ENCODE assay signal across 8 cellular contexts in genomic region chr11:60915250-60915914, GRCh38. TPM values are rescaled to one million over a fixed set of nuclear protein-coding genes. Genes with fewer than 3 reads are reported as not detected.
DNase-seq lines count a peak whose midpoint lies in the region; ATAC-seq, FAIRE-seq and TF ChIP-seq lines count a peak whose summit lies in the region.

No MANE protein-coding gene starts in this region.

- H3K9me3 ChIP-seq in NT2/D1 (ENCODE audit: insufficient read depth, low read length): no peaks in the 10 kb centered on the region

- POLR2A ChIA-PET in naive thymus-derived CD8-positive, alpha-beta T cell (lab: Charles Lee): interaction anchor here (0.7 to 4.5 kb wide), 19 partner anchors 8 to 447 kb away, joined by 3 to 48 read pairs (median 4); partner anchors contain the start of genes CD6, PRPF19, SLC15A3 and TMEM132A

- peaks cover 0 to 28% (median 9%) of the 10 kb centered on the region in 3 donors for H3K36me3 Mint-ChIP-seq in naive thymus-derived CD8-positive, alpha-beta T cell
- peaks cover 31% of the 10 kb centered on the region for H3K36me3 Mint-ChIP-seq in stimulated activated naive CD8-positive, alpha-beta T cell treated with anti-CD3 and anti-CD28 coated beads, Interleukin-15, Interleukin-2, amounts not matched to agents 100 ng/mL and 50 ng/mL, for 24 hours (ENCODE audit: low read depth)

- 0 out of 2 replicates have a peak, but pooled peaks have one; percentile 30 for TF ChIP-seq POLR2A in GM12892 (IDR thresholded peaks at IDR 0.05; ENCODE audit: low read depth, low read length)

- H3K36me3 ChIP-seq in NT2/D1 (ENCODE audit: insufficient read depth, insufficient read length, low read length): peaks cover 31% of the 10 kb centered on the region

- peaks cover 17% of the 10 kb centered on the region for H3K4me1 ChIP-seq in NT2/D1 (ENCODE audit: insufficient read depth, insufficient read length)

- H3K27me3 Mint-ChIP-seq in naive thymus-derived CD8-positive, alpha-beta T cell: peaks cover 0 to 1% (median 0%) of the 10 kb centered on the region in 5 donors
- H3K27me3 Mint-ChIP-seq in stimulated activated naive CD8-positive, alpha-beta T cell treated with anti-CD3 and anti-CD28 coated beads, Interleukin-15, Interleukin-2, amounts not matched to agents 100 ng/mL and 50 ng/mL, for 24 hours: no peaks in the 10 kb centered on the region

- peak overlapping the region; percentile 91 to 99 (median 97) for H3K4me3 Mint-ChIP-seq in naive thymus-derived CD8-positive, alpha-beta T cell
- H3K4me3 Mint-ChIP-seq in stimulated activated naive CD8-positive, alpha-beta T cell treated with anti-CD3 and anti-CD28 coated beads, Interleukin-15, Interleukin-2, amounts not matched to agents 100 ng/mL and 50 ng/mL, for 24 hours: peak overlapping the region; percentile 91

- peak; percentile 40 for ATAC-seq in HG02623 (IDR thresholded peaks at IDR 0.05; ENCODE audit: unreplicated experiment)
- peak; percentile 77 for ATAC-seq in esophagus mucosa
- peak; percentile 20 to 33 for ATAC-seq in naive thymus-derived CD8-positive, alpha-beta T cell
- no peak for ATAC-seq in HG03469 (IDR thresholded peaks at IDR 0.05; ENCODE audit: unreplicated experiment)

- H3K4me1 Mint-ChIP-seq in naive thymus-derived CD8-positive, alpha-beta T cell: peaks cover 28 to 83% (median 62%) of the 10 kb centered on the region in 4 donors
- H3K4me1 Mint-ChIP-seq in stimulated activated naive CD8-positive, alpha-beta T cell treated with anti-CD3 and anti-CD28 coated beads, Interleukin-15, Interleukin-2, amounts not matched to agents 100 ng/mL and 50 ng/mL, for 24 hours (ENCODE audit: low read depth): peaks cover 81% of the 10 kb centered on the region

- H3K9ac ChIP-seq in NT2/D1 (ENCODE audit: insufficient read length, low read depth): peak overlapping the region; percentile 88

- FAIRE-seq in GM12892 (lab: Jason Lieb, UNC): peak; percentile 95

- H3K9me3 Mint-ChIP-seq in naive thymus-derived CD8-positive, alpha-beta T cell: no peaks in the 10 kb centered on the region
- no peaks in the 10 kb centered on the region for H3K9me3 Mint-ChIP-seq in stimulated activated naive CD8-positive, alpha-beta T cell treated with anti-CD3 and anti-CD28 coated beads, Interleukin-15, Interleukin-2, amounts not matched to agents 100 ng/mL and 50 ng/mL, for 24 hours

- peak overlapping the region; percentile 86 to 97 (median 94) for H3K27ac Mint-ChIP-seq in naive thymus-derived CD8-positive, alpha-beta T cell
- peak overlapping the region; percentile 82 for H3K27ac Mint-ChIP-seq in stimulated activated naive CD8-positive, alpha-beta T cell treated with anti-CD3 and anti-CD28 coated beads, Interleukin-15, Interleukin-2, amounts not matched to agents 100 ng/mL and 50 ng/mL, for 24 hours

- DNase-seq in GM12892 (ENCODE audit: insufficient read length) (peak; percentile 66), NT2/D1 (ENCODE audit: low read depth, low spot score) (peak; percentile 86), activated T-cell treated with anti-CD3 and anti-CD28 coated beads for 1 hour (ENCODE audit: low read depth) (peak; percentile 55)
- peak; percentile 38 to 84 (median 60) for DNase-seq in naive thymus-derived CD8-positive, alpha-beta T cell

- H3K4me3 ChIP-seq in NT2/D1 (ENCODE audit: insufficient read length, low read depth): peak overlapping the region; percentile 80

- peaks cover 7% of the 10 kb centered on the region for H3K27me3 ChIP-seq in NT2/D1 (ENCODE audit: insufficient read depth, insufficient read length)

RNA-seq across cellular contexts. Expression of gene TMEM109, which starts 1.4 kb away (rescaled TPM):
- polyA plus RNA-seq in GM12892 (2012; ENCODE audit: missing spikeins): 49.8 TPM
- total RNA-seq in esophagus mucosa: 80.4 TPM
- 10 to 100 TPM; 52.4 to 60.5 TPM for total RNA-seq in naive thymus-derived CD8-positive, alpha-beta T cell
- 100 to 1,000 TPM; 216 to 295 (median 272) TPM for polyA plus RNA-seq in naive thymus-derived CD8-positive, alpha-beta T cell

RNA-seq across cellular contexts. Expression of gene TMEM132A, which starts 8.9 kb away (rescaled TPM):
- polyA plus RNA-seq in GM12892 (2012; ENCODE audit: missing spikeins): 4.3 TPM
- 27.0 TPM for total RNA-seq in esophagus mucosa
- under 1 TPM in 1 of 2 experiments, not detected in 1; 0.88 TPM for total RNA-seq in naive thymus-derived CD8-positive, alpha-beta T cell
- not detected for polyA plus RNA-seq in naive thymus-derived CD8-positive, alpha-beta T cell

RNA-seq across cellular contexts. Expression of gene PRPF19, which starts 9.0 kb away (rescaled TPM):
- polyA plus RNA-seq in GM12892 (2012; ENCODE audit: missing spikeins): 103 TPM
- 94.9 TPM for total RNA-seq in esophagus mucosa
- total RNA-seq in naive thymus-derived CD8-positive, alpha-beta T cell: 10 to 100 TPM; 94.0 to 98.8 TPM
- polyA plus RNA-seq in naive thymus-derived CD8-positive, alpha-beta T cell: 10 to 100 TPM; 14.2 to 19.5 (median 17.8) TPM

RNA-seq across cellular contexts. Expression of gene SLC15A3, which starts 36.6 kb away (rescaled TPM):
- 62.6 TPM for polyA plus RNA-seq in GM12892 (2012; ENCODE audit: missing spikeins)
- total RNA-seq in esophagus mucosa: 3.9 TPM
- 10 to 100 TPM; 13.6 to 14.9 TPM for total RNA-seq in naive thymus-derived CD8-positive, alpha-beta T cell
- 1 to 10 TPM in 2 of 3 donors, under 1 TPM in 1; 0.90 to 3.4 (median 1.0) TPM for polyA plus RNA-seq in naive thymus-derived CD8-positive, alpha-beta T cell

RNA-seq across cellular contexts. Expression of gene ZP1, which starts 48.0 kb away (rescaled TPM):
- not detected for polyA plus RNA-seq in GM12892 (2012; ENCODE audit: missing spikeins)
- total RNA-seq in esophagus mucosa: not detected
- not detected for total RNA-seq in naive thymus-derived CD8-positive, alpha-beta T cell
- polyA plus RNA-seq in naive thymus-derived CD8-positive, alpha-beta T cell: not detected

Comparison
In these comparisons a context has a peak if more than half of its experiments do, and no peak if none do; other contexts are left out.
1. RNA of gene TMEM132A, which starts 8.9 kb away (total RNA-seq): 27.0 TPM in esophagus mucosa (single experiment); 0.88 TPM in naive thymus-derived CD8-positive, alpha-beta T cell; every median in the first group is over 10 times any median in the second.
2. Peak in every context shown above with its lines, with median percentiles within 50 percentile points of each other: DNase-seq.